ENCODE assay signal across 9 cellular contexts in genomic region chr13:55464222-55464621, GRCh38.
"Had no signal": no experiment of that assay in that cellular context is flagged by ENCODE, and none has a peak within 500 bp of the region (broad histone marks: within the 10 kb centered on the region; RNA-seq: fewer than 3 reads in every experiment).

No MANE protein-coding gene starts in this region.

- H3K4me1 ChIP-seq: HAP-1 had no signal

- H3K9me3 ChIP-seq: HAP-1 had no signal

- H2AFZ ChIP-seq: GM23248, GM23338 had no signal

- H3K36me3 ChIP-seq: HAP-1 had no signal

- H3K4me3 ChIP-seq: GM23248, GM23338, HAP-1 had no signal

- DNase-seq: GM23248, GOT3, H7, H9, HCEC 1CT, HFFc6 had no signal

- H3K4me2 ChIP-seq: GM23338 had no signal

- H3K27ac ChIP-seq: GM23248 had no signal

- ATAC-seq: GM23338, HCT116 had no signal

- H3K9ac ChIP-seq: GM23248 had no signal
